Comparison of ENCODE assay signal across 8 cellular contexts in the genomic region with DNA sequence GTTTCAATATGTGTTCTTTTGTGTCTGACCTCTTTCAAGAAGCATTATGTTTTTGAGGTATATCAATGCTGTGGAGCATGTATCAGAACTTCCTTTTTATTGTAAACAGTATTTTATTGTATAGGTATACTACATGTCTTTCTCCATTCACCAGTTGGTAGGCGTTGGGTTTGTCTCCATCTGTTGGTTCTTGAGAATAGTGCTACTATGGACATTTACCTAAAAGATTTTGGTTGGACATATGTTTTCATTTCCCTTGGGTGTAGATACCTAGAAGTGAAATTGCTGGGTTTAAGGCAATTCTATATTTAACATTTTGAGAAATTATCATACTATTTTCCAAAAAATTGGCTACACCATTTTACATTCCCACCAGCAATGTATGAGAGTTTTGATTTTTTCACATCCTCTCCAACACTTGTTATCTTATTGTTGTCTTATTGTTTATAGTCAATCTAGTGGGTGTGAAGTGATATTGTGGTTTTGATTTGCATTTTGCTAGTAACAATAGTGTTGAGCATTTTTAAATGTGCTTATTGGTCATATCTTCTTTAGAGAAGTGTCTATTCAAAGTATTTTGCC.
DNase-seq lines count a peak whose midpoint lies in the region; ATAC-seq and TF ChIP-seq lines count a peak whose summit lies in the region.

No MANE protein-coding gene starts in this region.

- ATAC-seq in HG03045 (IDR thresholded peaks at IDR 0.05; ENCODE audit: unreplicated experiment) (no peak), GM21447 (IDR thresholded peaks at IDR 0.05; ENCODE audit: unreplicated experiment) (no peak)

- no peak overlapping the region for H3K4ac ChIP-seq in neuronal stem cell (ENCODE audit: low read length)

- TF ChIP-seq CTCF in GM12872 (IDR thresholded peaks at IDR 0.05; ENCODE audit: insufficient read depth, low read depth, low read length) (peak; percentile 42; the same call in 2 of the 3 replicates), breast epithelium (IDR thresholded peaks at IDR 0.05) (peak in 2 of 3 donors; percentile 16 to 23)

- H2BK15ac ChIP-seq in neuronal stem cell (ENCODE audit: low read length), result no peak overlapping the region

- no peak overlapping the region for H3K18ac ChIP-seq in neuronal stem cell (ENCODE audit: low read length)

- no peak overlapping the region for H2BK12ac ChIP-seq in neuronal stem cell (ENCODE audit: low read length)

- peak; percentile 33 for DNase-seq in NCI-H1092 (lab: John Stamatoyannopoulos, UW)
- DNase-seq in breast epithelium (ENCODE audit: low spot score in 2 of 2), result no peak
- DNase-seq in neuronal stem cell (ENCODE audit: low spot score), result peak; percentile 2
- DNase-seq in activated CD8-positive, alpha-beta memory T cell treated with anti-CD3 and anti-CD28 coated beads for 24 hours, result no peak
- no peak for DNase-seq in central memory CD4-positive, alpha-beta T cell

- H2BK120ac ChIP-seq in neuronal stem cell (ENCODE audit: low read depth, low read length), result no peak overlapping the region

- H3K4me2 ChIP-seq in neuronal stem cell (ENCODE audit: insufficient read depth, low read length, poor library complexity, severe bottlenecking), result no peak overlapping the region

- WGBS in neuronal stem cell (ENCODE audit: extremely low coverage in 2 of 2, insufficient read length in 2 of 2, insufficient replicate concordance in 1 of 2), 2 donors, result no CpG with 5 or more reads among the region's 1 CpG

- H3K27me3 ChIP-seq in breast epithelium (no peaks in the 10 kb centered on the region), neuronal stem cell (ENCODE audit: control insufficient read depth in 3 of 3, insufficient read depth in 3 of 3, low read depth in 1 of 3, low read length in 3 of 3) (no peaks in the 10 kb centered on the region)

- H3K23ac ChIP-seq in neuronal stem cell (ENCODE audit: low read depth, low read length, poor library complexity), result no peak overlapping the region

- H2AK5ac ChIP-seq in neuronal stem cell (ENCODE audit: low read depth, low read length), result no peak overlapping the region

- intact Hi-C loops in breast epithelium (cut with DNase I; ENCODE audit: low total_unique reads), result no loop called here

- no peaks in the 10 kb centered on the region for H3K9me3 ChIP-seq in breast epithelium
- no peaks in the 10 kb centered on the region for H3K9me3 ChIP-seq in neuronal stem cell (replicated peaks in 1 of 2; ENCODE audit: control insufficient read depth in 2 of 2, insufficient read depth in 1 of 2, low read depth in 1 of 2, low read length in 2 of 2)

- H3K4me1 ChIP-seq in breast epithelium (no peaks in the 10 kb centered on the region), neuronal stem cell (ENCODE audit: control insufficient read depth in 2 of 2, insufficient read depth in 1 of 2, low read depth in 1 of 2, low read length in 2 of 2) (no peaks in the 10 kb centered on the region)

- no peak overlapping the region for H4K8ac ChIP-seq in neuronal stem cell (ENCODE audit: low read depth, low read length)

- H3K9ac ChIP-seq in neuronal stem cell (ENCODE audit: low read depth, low read length, poor library complexity), result no peak overlapping the region

- H3K36me3 ChIP-seq in breast epithelium (no peaks in the 10 kb centered on the region), neuronal stem cell (replicated peaks in 1 of 2; ENCODE audit: control insufficient read depth in 2 of 2, insufficient read depth in 2 of 2, low read length in 2 of 2) (no peaks in the 10 kb centered on the region)

- H3K27ac ChIP-seq in breast epithelium (no peak overlapping the region), neuronal stem cell (replicated peaks; ENCODE audit: low read length) (no peak overlapping the region)

- H3K79me1 ChIP-seq in neuronal stem cell (ENCODE audit: low read depth, low read length), result no peaks in the 10 kb centered on the region

- no peak for TF ChIP-seq POLR2A in breast epithelium (IDR thresholded peaks at IDR 0.05)

- H2BK5ac ChIP-seq in neuronal stem cell (ENCODE audit: low read length), result no peak overlapping the region

- H3K4me3 ChIP-seq in breast epithelium (no peak overlapping the region), neuronal stem cell (ENCODE audit: low read length in 2 of 2) (no peak overlapping the region)

- no peak overlapping the region for H4K91ac ChIP-seq in neuronal stem cell (ENCODE audit: low read depth, low read length, poor library complexity)

- no peak overlapping the region for H3K14ac ChIP-seq in neuronal stem cell (ENCODE audit: low read length)

- no peak overlapping the region for H2AFZ ChIP-seq in neuronal stem cell (ENCODE audit: low read length)

Comparison
In these comparisons a context has a peak if more than half of its experiments do, and no peak if none do; other contexts are left out.
1. DNase-seq: peak in NCI-H1092 (single experiment) and neuronal stem cell (single experiment); none in breast epithelium (0 of 2), activated CD8-positive, alpha-beta memory T cell treated with anti-CD3 and anti-CD28 coated beads for 24 hours (single experiment) and central memory CD4-positive, alpha-beta T cell (single experiment).